Comparison of ENCODE assay signal across 22 cellular contexts in genomic region chr9:107426126-107426525, GRCh38.
DNase-seq lines count a peak whose midpoint lies in the region; ATAC-seq, FAIRE-seq and TF ChIP-seq lines count a peak whose summit lies in the region.
"Had no signal": no experiment of that assay in that cellular context is flagged by ENCODE, and none has a peak within 500 bp of the region (broad histone marks: within the 10 kb centered on the region; RNA-seq: fewer than 3 reads in every experiment).

No MANE protein-coding gene starts in this region.

- H2AK5ac ChIP-seq in H1 (ENCODE audit: low read depth, low read length) (no peak overlapping the region; the same call in 1 of the 2 replicates), neuronal stem cell (ENCODE audit: low read depth, low read length) (no peak overlapping the region), trophoblast cell (ENCODE audit: low read length) (no peak overlapping the region)

- H3K79me2 ChIP-seq in H1 (ENCODE audit: control insufficient read depth in 1 of 2, insufficient read depth in 2 of 2, low read length in 2 of 2) = no peaks in the 10 kb centered on the region
- no peaks in the 10 kb centered on the region for H3K79me2 ChIP-seq in trophoblast cell (ENCODE audit: control insufficient read depth, insufficient read depth, low read length, poor library complexity)

- H4K5ac ChIP-seq in H1 (ENCODE audit: insufficient read length, low read depth, low read length) = no peak overlapping the region

- no peak overlapping the region for H4K91ac ChIP-seq in H1 (replicated peaks; ENCODE audit: insufficient read length, low read length)
- no peak overlapping the region for H4K91ac ChIP-seq in neuronal stem cell (ENCODE audit: low read depth, low read length, poor library complexity)
- no peak overlapping the region for H4K91ac ChIP-seq in trophoblast cell (ENCODE audit: low read depth, low read length)

- TF ChIP-seq RAD21 in H1 (IDR thresholded peaks at IDR 0.05 in 1 of 2, conservative IDR thresholded peaks at IDR 0.05 in 1 of 2; ENCODE audit: low read depth in 2 of 2, low read length in 2 of 2) = no peak

- H3K4me1 ChIP-seq in H1 (replicated peaks in 1 of 4; ENCODE audit: control insufficient read depth in 3 of 4, insufficient read depth in 4 of 4, low read length in 3 of 4) = no peaks in the 10 kb centered on the region; a peak in 1 of 7 replicates
- H3K4me1 ChIP-seq in neuronal stem cell (ENCODE audit: control insufficient read depth in 2 of 2, insufficient read depth in 1 of 2, low read depth in 1 of 2, low read length in 2 of 2) = peaks cover 0 to 5% of the 10 kb centered on the region in 2 donors
- H3K4me1 ChIP-seq in trophoblast cell (ENCODE audit: control insufficient read depth in 1 of 2, insufficient read depth in 2 of 2, low read length in 2 of 2) = peaks cover 0 to 4% of the 10 kb centered on the region in 2 experiments
- H3K4me1 ChIP-seq: BLaER1 treated with 17β-estradiol and CSF1 and Interleukin-3, amounts not matched to agents 10 nM and 100 nM; Caco-2 had no signal

- no peak overlapping the region for H4K12ac ChIP-seq in trophoblast cell (ENCODE audit: low read depth, low read length)

- H3K9ac ChIP-seq in H1 (replicated peaks in 1 of 4; ENCODE audit: extremely low read depth in 1 of 4, low read depth in 3 of 4, low read length in 3 of 4) (no peak overlapping the region), neuronal stem cell (ENCODE audit: low read depth, low read length, poor library complexity) (peak overlapping the region; percentile 13), trophoblast cell (ENCODE audit: low read length) (no peak overlapping the region)
- H3K9ac ChIP-seq: BLaER1 treated with 17β-estradiol and CSF1 and Interleukin-3, amounts not matched to agents 10 nM and 100 nM had no signal

- TF ChIP-seq CTCF in H1 (IDR thresholded peaks at IDR 0.05; ENCODE audit: control extremely low read depth in 1 of 3, insufficient read depth in 1 of 3, low read depth in 1 of 3, low read length in 3 of 3) = no peak

- H3K9me3 ChIP-seq in H1 (ENCODE audit: insufficient read depth in 2 of 2, low read depth in 1 of 2, low read length in 1 of 2) (no peaks in the 10 kb centered on the region), neuronal stem cell (replicated peaks in 1 of 2; ENCODE audit: control insufficient read depth in 2 of 2, insufficient read depth in 1 of 2, low read depth in 1 of 2, low read length in 2 of 2) (no peaks in the 10 kb centered on the region), trophoblast cell (ENCODE audit: insufficient read depth, low read depth, low read length) (no peaks in the 10 kb centered on the region)
- H3K9me3 ChIP-seq: Caco-2 had no signal

- H4K20me1 ChIP-seq in H1 (replicated peaks in 1 of 2; ENCODE audit: control insufficient read depth in 1 of 2, insufficient read depth in 2 of 2, low read length in 2 of 2) = no peaks in the 10 kb centered on the region
- H4K20me1 ChIP-seq: BLaER1 treated with 17β-estradiol and CSF1 and Interleukin-3, amounts not matched to agents 10 nM and 100 nM had no signal

- H3K27me3 ChIP-seq in H1 (replicated peaks in 1 of 4; ENCODE audit: control insufficient read depth in 3 of 4, extremely low read depth in 1 of 4, insufficient read depth in 3 of 4, low read length in 3 of 4) (peaks cover 0 to 8% (median 7%) of the 10 kb centered on the region in 4 experiments; a peak in 3 of 7 replicates), neuronal stem cell (ENCODE audit: control insufficient read depth in 3 of 3, insufficient read depth in 3 of 3, low read depth in 1 of 3, low read length in 3 of 3) (peaks cover 0 to 5% (median 0%) of the 10 kb centered on the region in 3 experiments), trophoblast cell (ENCODE audit: insufficient read depth, low read length) (no peaks in the 10 kb centered on the region)
- H3K27me3 ChIP-seq: BLaER1 treated with 17β-estradiol and CSF1 and Interleukin-3, amounts not matched to agents 10 nM and 100 nM had no signal

- no peak for FAIRE-seq in H1 (lab: Jason Lieb, UNC)
- FAIRE-seq: A204.1, D721Med, G401.6, GM12891, GM19239 had no signal

- DNase-seq in H1 (ENCODE audit: low read depth in 1 of 2, low spot score in 2 of 2) = no peak
- DNase-seq in neuronal stem cell (ENCODE audit: low spot score) = no peak
- DNase-seq in trophoblast cell = peak; percentile 73 to 88
- no peak for DNase-seq in HK-2 (ENCODE audit: unreplicated experiment)
- DNase-seq in AG20443 (ENCODE audit: low spot score) = no peak
- DNase-seq: 8988T; ACHN; AML-193; Caco-2; Calu3; CD4-positive, alpha-beta T cell; CD8-positive, alpha-beta T cell; DMS79 treated with DMSO at 0.1 percent for 48 hours; GF-D8 had no signal

- no peak overlapping the region for H3K23ac ChIP-seq in H1 (ENCODE audit: insufficient read length)
- H3K23ac ChIP-seq in neuronal stem cell (ENCODE audit: low read depth, low read length, poor library complexity) = no peak overlapping the region
- no peak overlapping the region for H3K23ac ChIP-seq in trophoblast cell (ENCODE audit: low read length)

- H3K4me2 ChIP-seq in H1 (ENCODE audit: insufficient read depth in 1 of 2, low read depth in 2 of 2, low read length in 2 of 2) = no peak overlapping the region
- H3K4me2 ChIP-seq in neuronal stem cell (ENCODE audit: insufficient read depth, low read length, poor library complexity, severe bottlenecking) = no peak overlapping the region
- no peak overlapping the region for H3K4me2 ChIP-seq in trophoblast cell (ENCODE audit: low read length)
- H3K4me2 ChIP-seq: BLaER1 treated with 17β-estradiol and CSF1 and Interleukin-3, amounts not matched to agents 10 nM and 100 nM had no signal

- H2BK12ac ChIP-seq in H1 (ENCODE audit: low read depth, low read length) = peak overlapping the region; percentile 75; the same call in 1 of the 2 replicates
- H2BK12ac ChIP-seq in neuronal stem cell (ENCODE audit: low read length) = no peak overlapping the region
- no peak overlapping the region for H2BK12ac ChIP-seq in trophoblast cell (ENCODE audit: low read length)

- H2BK5ac ChIP-seq in H1 (ENCODE audit: low read depth, low read length) (no peak overlapping the region), neuronal stem cell (ENCODE audit: low read length) (no peak overlapping the region), trophoblast cell (ENCODE audit: low read depth, low read length, poor library complexity) (no peak overlapping the region)

- H3K27ac ChIP-seq in H1 (ENCODE audit: low read depth, low read length) (no peak overlapping the region), neuronal stem cell (replicated peaks; ENCODE audit: low read length) (no peak overlapping the region), trophoblast cell (ENCODE audit: low read depth, low read length) (no peak overlapping the region)
- H3K27ac ChIP-seq: BLaER1 treated with 17β-estradiol and CSF1 and Interleukin-3, amounts not matched to agents 10 nM and 100 nM; C4-2B had no signal

- H2BK15ac ChIP-seq in H1 (ENCODE audit: low read length) (no peak overlapping the region; the same call in 1 of the 2 replicates), neuronal stem cell (ENCODE audit: low read length) (peak overlapping the region; percentile 73)

- no peak for TF ChIP-seq EP300 in H1 (IDR thresholded peaks at IDR 0.05; ENCODE audit: borderline replicate concordance in 1 of 2, low read depth in 2 of 2, low read length in 2 of 2)

- H2BK120ac ChIP-seq in H1 (replicated peaks; ENCODE audit: low read depth, low read length) (no peak overlapping the region), neuronal stem cell (ENCODE audit: low read depth, low read length) (no peak overlapping the region), trophoblast cell (ENCODE audit: insufficient read depth, low read length, poor library complexity) (no peak overlapping the region)

- H2BK20ac ChIP-seq in H1 (ENCODE audit: low read length) = no peak overlapping the region

- H3K56ac ChIP-seq in H1 (replicated peaks; ENCODE audit: insufficient read length, low read depth, low read length) = no peak overlapping the region

- H3K4me3 ChIP-seq in H1 (ENCODE audit: extremely low read depth in 1 of 4, insufficient read depth in 2 of 4, low read depth in 3 of 4, low read length in 4 of 4) = no peak overlapping the region
- H3K4me3 ChIP-seq in neuronal stem cell (ENCODE audit: low read length in 2 of 2) = no peak overlapping the region
- H3K4me3 ChIP-seq in trophoblast cell (ENCODE audit: low read depth, low read length) = no peak overlapping the region
- H3K4me3 ChIP-seq: BLaER1 treated with 17β-estradiol and CSF1 and Interleukin-3, amounts not matched to agents 10 nM and 100 nM had no signal

- no peak overlapping the region for H4K8ac ChIP-seq in H1 (ENCODE audit: extremely low read depth, insufficient read depth, low read length)
- no peak overlapping the region for H4K8ac ChIP-seq in neuronal stem cell (ENCODE audit: low read depth, low read length)
- H4K8ac ChIP-seq in trophoblast cell (ENCODE audit: low read depth, low read length) = no peak overlapping the region

- CTCF ChIA-PET in H1 (lab: Charles Lee; ENCODE audit: partially characterized antibody) = interaction anchor here (0.7 to 6.1 kb wide), 39 partner anchors 9 to 1245 kb away, joined by 3 to 50 read pairs (median 5); no protein-coding TSS in a partner anchor

- H3K18ac ChIP-seq in H1 (ENCODE audit: extremely low read depth, low read length) (no peak overlapping the region), neuronal stem cell (ENCODE audit: low read length) (no peak overlapping the region), trophoblast cell (ENCODE audit: low read length) (no peak overlapping the region)

- H3K79me1 ChIP-seq in H1 (ENCODE audit: low read depth, low read length) = no peaks in the 10 kb centered on the region
- H3K79me1 ChIP-seq in neuronal stem cell (ENCODE audit: low read depth, low read length) = no peaks in the 10 kb centered on the region
- H3K79me1 ChIP-seq in trophoblast cell (ENCODE audit: low read length) = peaks cover 6% of the 10 kb centered on the region

- ATAC-seq in GM21528 (IDR thresholded peaks at IDR 0.05; ENCODE audit: low FRiP score, unreplicated experiment) = no peak
- ATAC-seq: CD8-positive, alpha-beta T cell had no signal

- H3K36me3 ChIP-seq in H1 (ENCODE audit: control insufficient read depth in 2 of 4, insufficient read depth in 4 of 4, low read length in 3 of 4) (no peaks in the 10 kb centered on the region), neuronal stem cell (replicated peaks in 1 of 2; ENCODE audit: control insufficient read depth in 2 of 2, insufficient read depth in 2 of 2, low read length in 2 of 2) (no peaks in the 10 kb centered on the region), trophoblast cell (ENCODE audit: control insufficient read depth in 1 of 2, insufficient read depth in 2 of 2, low read length in 2 of 2) (no peaks in the 10 kb centered on the region)
- H3K36me3 ChIP-seq: BLaER1 treated with 17β-estradiol and CSF1 and Interleukin-3, amounts not matched to agents 10 nM and 100 nM had no signal

- POLR2A ChIA-PET in H1 (lab: Charles Lee; ENCODE audit: partially characterized antibody) = interaction anchor here (0.9 to 1.3 kb wide), 3 partner anchors 11 to 40 kb away, joined by 4 to 6 read pairs (median 4); no protein-coding TSS in a partner anchor

- TF ChIP-seq POLR2A in H1 (IDR thresholded peaks at IDR 0.05; ENCODE audit: control extremely low read depth in 1 of 2, low read depth in 2 of 2, low read length in 2 of 2) = no peak

- WGBS in H1 (ENCODE audit: extremely low coverage in 1 of 2, insufficient coverage in 1 of 2, insufficient read length in 1 of 2, insufficient replicate concordance in 2 of 2, low coverage in 1 of 2, low lambda C conversion rate in 2 of 2, missing lambda C conversion rate in 1 of 2), 2 experiments = 86% methylated on average over 10 of the region's 10 CpGs; no CpG with 5 or more reads in 1 of the 2 experiments
- WGBS in neuronal stem cell (ENCODE audit: extremely low coverage in 2 of 2, insufficient read length in 2 of 2, insufficient replicate concordance in 1 of 2), 2 donors = no CpG with 5 or more reads among the region's 10 CpGs
- WGBS in trophoblast cell (ENCODE audit: extremely low coverage, insufficient coverage, insufficient read length) = no CpG with 5 or more reads among the region's 10 CpGs

- no peaks in the 10 kb centered on the region for H3K23me2 ChIP-seq in H1 (ENCODE audit: low read depth, low read length)

- H2AFZ ChIP-seq in H1 (ENCODE audit: low read length) (no peak overlapping the region), neuronal stem cell (ENCODE audit: low read length) (no peak overlapping the region), trophoblast cell (ENCODE audit: insufficient read depth, low read length, poor library complexity) (no peak overlapping the region)

- no peak overlapping the region for H3K4ac ChIP-seq in H1 (replicated peaks; ENCODE audit: insufficient read length, low read depth, low read length)
- H3K4ac ChIP-seq in neuronal stem cell (ENCODE audit: low read length) = no peak overlapping the region
- no peak overlapping the region for H3K4ac ChIP-seq in trophoblast cell (ENCODE audit: low read depth, low read length)

- H3K14ac ChIP-seq in H1 (ENCODE audit: insufficient read length) = no peak overlapping the region
- no peak overlapping the region for H3K14ac ChIP-seq in neuronal stem cell (ENCODE audit: low read length)
- H3K14ac ChIP-seq in trophoblast cell (ENCODE audit: low read length) = no peak overlapping the region

Comparison
In these comparisons a context has a peak if more than half of its experiments do, and no peak if none do; other contexts are left out.
1. DNase-seq: peak in trophoblast cell (2 of 2); none in H1 (0 of 2), neuronal stem cell (single experiment), HK-2 (single experiment) and AG20443 (single experiment).